8 cellular contexts compared by ENCODE assay signal in the genomic region with DNA sequence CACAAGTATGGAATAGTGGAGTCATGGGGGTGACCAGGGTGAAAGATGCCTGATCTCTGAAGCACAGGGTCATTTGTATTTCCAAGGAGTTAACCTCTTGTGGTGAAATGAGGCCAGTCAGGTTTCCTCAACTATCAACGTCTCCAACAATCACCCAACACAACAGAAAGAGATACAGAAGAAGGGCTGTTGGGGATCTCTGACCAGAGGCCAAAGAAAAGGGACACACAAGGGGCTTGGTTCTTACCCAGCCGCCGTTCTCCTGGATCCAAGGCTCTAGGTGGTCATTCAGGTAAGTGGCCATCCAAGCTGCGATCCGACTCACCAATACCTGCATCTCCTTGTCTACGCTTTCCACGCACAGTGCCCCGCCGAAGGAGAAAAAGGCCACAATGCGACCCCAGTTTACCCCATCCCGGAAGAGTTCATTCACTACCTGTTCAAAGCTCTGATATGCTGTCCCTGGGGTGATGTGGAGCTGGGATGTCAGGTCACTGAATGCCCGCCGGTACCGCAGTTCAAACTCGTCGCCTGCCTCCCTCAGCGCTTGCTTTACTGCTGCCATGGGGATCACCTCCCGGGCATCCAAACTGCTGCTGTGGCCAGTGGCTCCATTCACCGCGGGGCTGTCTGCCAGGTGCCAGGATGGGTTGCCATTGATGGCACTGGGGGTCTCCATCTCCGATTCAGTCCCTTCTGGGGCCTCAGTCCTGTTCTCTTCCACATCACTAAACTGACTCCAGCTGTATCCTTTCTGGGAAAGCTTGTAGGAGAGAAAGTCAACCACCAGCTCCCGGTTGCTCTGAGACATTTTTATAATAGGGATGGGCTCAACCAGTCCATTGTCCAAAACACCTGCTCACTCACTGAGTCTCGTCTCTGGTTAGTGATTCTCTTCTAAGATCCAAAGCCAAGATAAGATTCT. TPM values are rescaled to one million over a fixed set of nuclear protein-coding genes. Genes with fewer than 3 reads are reported as not detected.
DNase-seq lines count a peak whose midpoint lies in the region; ATAC-seq and TF ChIP-seq lines count a peak whose summit lies in the region.

No MANE protein-coding gene starts in this region.

- ATAC-seq in GM19397 (IDR thresholded peaks at IDR 0.05; ENCODE audit: unreplicated experiment): no peak
- no peak for ATAC-seq in GM21529 (IDR thresholded peaks at IDR 0.05; ENCODE audit: unreplicated experiment)

- peak overlapping the region; percentile 64 for H3K4me3 ChIP-seq in H7 (ENCODE audit: insufficient read depth, low read depth, low read length)
- H3K4me3 ChIP-seq in dorsolateral prefrontal cortex: peak overlapping the region; percentile 64 to 100 (median 89)
- peak overlapping the region; percentile 94 to 98 for H3K4me3 ChIP-seq in muscle layer of colon (ENCODE audit: low read depth in 1 of 2, low read length in 2 of 2)

- no peaks in the 10 kb centered on the region for H3K9me3 ChIP-seq in muscle layer of colon (ENCODE audit: low read length)

- H3K27me3 ChIP-seq in H7 (ENCODE audit: control insufficient read depth, insufficient read depth, low read length): no peaks in the 10 kb centered on the region
- H3K27me3 ChIP-seq in dorsolateral prefrontal cortex: no peaks in the 10 kb centered on the region
- H3K27me3 ChIP-seq in muscle layer of colon (ENCODE audit: control insufficient read depth in 1 of 2, insufficient read depth in 2 of 2, low read length in 2 of 2): no peaks in the 10 kb centered on the region

- DNase-seq in H7: peak; percentile 26
- DNase-seq in RKO (ENCODE audit: low spot score): peak; percentile 60
- DNase-seq in dorsolateral prefrontal cortex: peak in 4 of 10 donors; percentile 20 to 54 (median 53)
- DNase-seq in iPS-NIHi7 (ENCODE audit: extremely low spot score): no peak
- no peak for DNase-seq in NCI-H2081 treated with DMSO at 0.1 percent for 48 hours (lab: John Stamatoyannopoulos, UW)

- H3K36me3 ChIP-seq in H7 (replicated peaks; ENCODE audit: control insufficient read depth, insufficient read depth, low read length) (peaks cover 13% of the 10 kb centered on the region), muscle layer of colon (ENCODE audit: insufficient read depth, low read length) (peaks cover 6% of the 10 kb centered on the region)

- peak overlapping the region; percentile 83 for H3K9ac ChIP-seq in muscle layer of colon (ENCODE audit: low read length)

- H3K27ac ChIP-seq in dorsolateral prefrontal cortex (peak overlapping the region; percentile 92 to 100 (median 100)), muscle layer of colon (ENCODE audit: low read depth, low read length) (peak overlapping the region; percentile 22)

- no peak for TF ChIP-seq CTCF in dorsolateral prefrontal cortex (IDR thresholded peaks at IDR 0.05 in 54 of 56, conservative IDR thresholded peaks at IDR 0.05 in 2 of 56; ENCODE audit: low read depth in 1 of 56, partially characterized antibody in 56 of 56)

- peaks cover 46% of the 10 kb centered on the region for H3K4me1 ChIP-seq in muscle layer of colon (ENCODE audit: insufficient read depth, low read length)

- intact Hi-C loops in dorsolateral prefrontal cortex (cut with DNase I): loop anchor here (2.0 to 5.0 kb wide), 3 partner anchors 51 to 151 kb away; no protein-coding TSS in a partner anchor

RNA-seq across cellular contexts. Expression of a gene that starts 1.0 kb away (rescaled TPM):
- 38.5 and 53.6 TPM in 2 replicates for total RNA-seq in H7 (2014; rRNA removed; shearing (Covaris generic))
- 100 to 1,000 TPM in 77 of 120 experiments, 10 to 100 TPM in 43; 79.5 to 144 (median 103) TPM for total RNA-seq in dorsolateral prefrontal cortex

RNA-seq across cellular contexts. Expression of a gene that starts 17.4 kb away (rescaled TPM):
- total RNA-seq in H7 (2014; rRNA removed; shearing (Covaris generic)): 119 and 157 TPM in 2 replicates
- total RNA-seq in dorsolateral prefrontal cortex: 1 to 10 TPM; 1.1 to 4.1 (median 2.6) TPM

Comparison
In these comparisons a context has a peak if more than half of its experiments do, and no peak if none do; other contexts are left out.
1. DNase-seq: peak in H7 (single experiment) and RKO (single experiment); none in iPS-NIHi7 (single experiment) and NCI-H2081 treated with DMSO at 0.1 percent for 48 hours (single experiment).
2. RNA of a gene that starts 17.4 kb away (total RNA-seq): 119 to 157 TPM in H7; 1.1 to 4.1 TPM in dorsolateral prefrontal cortex; every median in the first group is over 10 times any median in the second.
3. Peak in every context shown above with its lines, with median percentiles within 50 percentile points of each other: H3K4me3 ChIP-seq.